In genomic region chr2:207088276-207088675, GRCh38 we compare ENCODE assay signal across 18 cellular contexts.
DNase-seq lines count a peak whose midpoint lies in the region; ATAC-seq and TF ChIP-seq lines count a peak whose summit lies in the region.
"Had no signal": no experiment of that assay in that cellular context is flagged by ENCODE, and none has a peak within 500 bp of the region (broad histone marks: within the 10 kb centered on the region; RNA-seq: fewer than 3 reads in every experiment).

No MANE protein-coding gene starts in this region.

- H3F3A ChIP-seq in SK-N-SH (replicated peaks; ENCODE audit: insufficient read depth): no peaks in the 10 kb centered on the region

- peaks cover 32% of the 10 kb centered on the region for H3K36me3 ChIP-seq in left ventricle myocardium inferior
- H3K36me3 ChIP-seq in SK-N-SH (replicated peaks in 1 of 2; ENCODE audit: control insufficient read depth in 1 of 2, insufficient read depth in 2 of 2, low read length in 1 of 2): peaks cover 39 to 62% of the 10 kb centered on the region in 2 experiments

- no peak overlapping the region for H2AFZ ChIP-seq in SK-N-SH (ENCODE audit: low read depth)

- POLR2A ChIA-PET in SK-N-SH (lab: Yijun Ruan, JAX): interaction anchor here (0.6 to 2.8 kb wide), 6 partner anchors 14 to 105 kb away, joined by 3 to 18 read pairs (median 4); partner anchors contain the start of gene KLF7

- TF ChIP-seq CTCF in left ventricle myocardium inferior (IDR thresholded peaks at IDR 0.05; ENCODE audit: borderline replicate concordance) (no peak), glutamatergic neuron (IDR thresholded peaks at IDR 0.05; ENCODE audit: partially characterized antibody, unreplicated experiment) (no peak), SK-N-SH (IDR thresholded peaks at IDR 0.05) (no peak)

- CTCF ChIA-PET in SK-N-SH (lab: Yijun Ruan, JAX): interaction anchor here (0.8 to 1.7 kb wide), 5 partner anchors 18 to 78 kb away, joined by 3 to 6 read pairs (median 3); no protein-coding TSS in a partner anchor

- H3K4me2 ChIP-seq in SK-N-SH: no peak overlapping the region

- peaks cover 24% of the 10 kb centered on the region for H3K9me3 Mint-ChIP-seq in glutamatergic neuron (ENCODE audit: unreplicated experiment)

- peaks cover 82% of the 10 kb centered on the region for H4K20me1 ChIP-seq in SK-N-SH (ENCODE audit: insufficient read depth)

- H3K4me3 ChIP-seq in left ventricle myocardium inferior (no peak overlapping the region), SK-N-SH (ENCODE audit: low read depth in 2 of 2, low read length in 1 of 2) (no peak overlapping the region)
- H3K4me3 ChIP-seq: ascending aorta, esophagus squamous epithelium, thoracic aorta had no signal

- H3K27me3 ChIP-seq in left ventricle myocardium inferior (ENCODE audit: low read depth) (no peaks in the 10 kb centered on the region), SK-N-SH (ENCODE audit: insufficient read depth) (no peaks in the 10 kb centered on the region)
- H3K27me3 ChIP-seq: ascending aorta, esophagus squamous epithelium had no signal

- peaks cover 100% of the 10 kb centered on the region for H3K79me2 ChIP-seq in SK-N-SH (ENCODE audit: insufficient read depth)

- no peak for TF ChIP-seq RAD21 in SK-N-SH (IDR thresholded peaks at IDR 0.05; ENCODE audit: low read length)

- no peak for ATAC-seq in Right ventricle myocardium superior (ENCODE audit: poor library complexity)
- ATAC-seq in GM21515 (IDR thresholded peaks at IDR 0.05; ENCODE audit: unreplicated experiment): no peak
- ATAC-seq: activated CD8-positive, alpha-beta memory T cell treated with anti-CD3 and anti-CD28 coated beads, Interleukin-2, amount 10 ng/mL, durations not matched to agents 7 days and 5 days had no signal

- no peaks in the 10 kb centered on the region for H3K9me2 ChIP-seq in SK-N-SH

- DNase-seq in left ventricle myocardium inferior (no peak), Right ventricle myocardium superior (no peak), NCI-H510A (lab: John Stamatoyannopoulos, UW) (peak; percentile 86), glutamatergic neuron (no peak), SK-N-SH (no peak), OCI-M2 (lab: John Stamatoyannopoulos, UW; ENCODE audit: unreplicated experiment) (no peak), NCI-H2171 treated with DMSO at 0.1 percent for 48 hours (lab: John Stamatoyannopoulos, UW) (no peak)
- DNase-seq: activated CD4-positive, alpha-beta T cell treated with anti-CD3 and anti-CD28 coated beads for 48 hours; activated CD8-positive, alpha-beta memory T cell treated with anti-CD3 and anti-CD28 coated beads, Interleukin-2, amount 10 ng/mL, durations not matched to agents 7 days and 5 days; effector CD8-positive, alpha-beta T cell; esophagus squamous epithelium; GOT3; midbrain; NCI-H226 had no signal

- H3K27me3 Mint-ChIP-seq in glutamatergic neuron (ENCODE audit: unreplicated experiment): peaks cover 25% of the 10 kb centered on the region

- H3K9me3 ChIP-seq in left ventricle myocardium inferior (replicated peaks): no peaks in the 10 kb centered on the region
- H3K9me3 ChIP-seq in SK-N-SH: no peaks in the 10 kb centered on the region
- H3K9me3 ChIP-seq: esophagus squamous epithelium, thoracic aorta had no signal

- H3K27ac ChIP-seq in left ventricle myocardium inferior (replicated peaks) (peak overlapping the region; percentile 87), SK-N-SH (ENCODE audit: low read depth in 2 of 2, low read length in 1 of 2) (peak overlapping the region in 1 of 2 experiments; percentile 99; a peak in 2 of 4 replicates)
- H3K27ac ChIP-seq: ascending aorta, esophagus squamous epithelium, thoracic aorta had no signal

- 93% methylated on average over 7 of the region's 7 CpGs for WGBS in SK-N-SH (ENCODE audit: low lambda C conversion rate)

- H3K36me3 Mint-ChIP-seq in glutamatergic neuron (ENCODE audit: unreplicated experiment): no peaks in the 10 kb centered on the region

- peak overlapping the region; percentile 71 for H3K27ac Mint-ChIP-seq in glutamatergic neuron (ENCODE audit: unreplicated experiment)
- H3K27ac Mint-ChIP-seq: activated CD8-positive, alpha-beta memory T cell treated with anti-CD3 and anti-CD28 coated beads, Interleukin-2, amount 10 ng/mL, durations not matched to agents 7 days and 5 days; activated T-helper 2 cell treated with anti-CD3 and anti-CD28 coated beads, Interferon-gamma antibody, Interleukin-2, Interleukin-4, amounts not matched to agents 10 μg/mL and 5 μg/mL and 100 μg/mL, durations not matched to agents 14 hours and 24 hours and 36 hours had no signal

- no peak overlapping the region for H3K9ac ChIP-seq in SK-N-SH

- peaks cover 99% of the 10 kb centered on the region for H3K4me1 ChIP-seq in left ventricle myocardium inferior
- H3K4me1 ChIP-seq in SK-N-SH (ENCODE audit: control insufficient read depth in 1 of 2, insufficient read depth in 2 of 2, low read depth in 1 of 2, low read length in 1 of 2): peaks cover 6 to 65% of the 10 kb centered on the region in 2 experiments; a peak in 3 of 4 replicates

- H3K4me1 Mint-ChIP-seq in glutamatergic neuron (ENCODE audit: low read depth, unreplicated experiment): peaks cover 71% of the 10 kb centered on the region

- peak overlapping the region; percentile 66 for H3K4me3 Mint-ChIP-seq in glutamatergic neuron (ENCODE audit: unreplicated experiment)
- H3K4me3 Mint-ChIP-seq: activated CD8-positive, alpha-beta memory T cell treated with anti-CD3 and anti-CD28 coated beads, Interleukin-2, amount 10 ng/mL, durations not matched to agents 7 days and 5 days had no signal

- intact Hi-C loops in left ventricle myocardium inferior (cut with micrococcal nuclease) (loop anchor here (10.0 kb wide), 1 partner anchor 67 kb away; no protein-coding TSS in a partner anchor), Right ventricle myocardium superior (cut with DNase I) (loop anchor here (5.0 kb wide), 1 partner anchor 74 kb away; no protein-coding TSS in a partner anchor)

- TF ChIP-seq EP300 in SK-N-SH (IDR thresholded peaks at IDR 0.05; ENCODE audit: borderline replicate concordance in 1 of 2, low read depth in 1 of 2, low read length in 1 of 2): no peak

TF ChIP-seq in SK-N-SH, 30 proteins besides CTCF, POLR2A, EP300 and RAD21:
- TF ChIP-seq SMC3 (IDR thresholded peaks at IDR 0.05; ENCODE audit: low read depth, low read length): no peak
- TF ChIP-seq FOXJ3 (CRISPR knock-in tag; IDR thresholded peaks at IDR 0.05): no peak
- no peak for TF ChIP-seq PBX3 (IDR thresholded peaks at IDR 0.05)
- no peak for TF ChIP-seq USF1 (IDR thresholded peaks at IDR 0.05; ENCODE audit: borderline replicate concordance, low read depth)
